23 cellular contexts compared by ENCODE assay signal in the genomic region with DNA sequence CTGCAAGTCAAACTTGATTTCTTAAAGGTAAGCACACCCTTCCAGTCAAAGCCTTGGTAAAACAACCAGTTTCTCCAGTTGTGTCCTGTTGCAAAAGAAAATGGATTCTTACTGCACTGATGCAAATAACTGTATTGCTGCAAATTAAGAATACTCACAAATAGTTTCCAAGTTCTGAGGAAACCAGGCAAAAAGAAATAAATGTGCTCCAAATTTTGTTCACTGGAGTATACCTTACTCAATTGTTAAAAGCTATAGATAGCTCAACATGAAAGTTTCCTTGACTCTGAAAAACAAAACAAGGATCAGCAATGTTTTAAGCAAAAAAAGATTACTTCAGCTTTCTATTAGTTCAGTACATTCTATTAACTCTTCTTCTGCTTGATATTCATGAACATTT.
DNase-seq lines count a peak whose midpoint lies in the region; ATAC-seq and TF ChIP-seq lines count a peak whose summit lies in the region.
"Had no signal": no experiment of that assay in that cellular context is flagged by ENCODE, and none has a peak within 500 bp of the region (broad histone marks: within the 10 kb centered on the region; RNA-seq: fewer than 3 reads in every experiment).

No MANE protein-coding gene starts in this region.

- in situ Hi-C loops in Caki2 (cut with HindIII; ENCODE audit: low pct_unique_long_range_greater_than_20kb, low sequenced_read_pairs), result no loop called here

- no peaks in the 10 kb centered on the region for H3K36me3 Mint-ChIP-seq in activated T-helper 17 cell treated with anti-CD3 and anti-CD28 coated beads, Interleukin-2, amount 50 U/mL, for 72 hours (ENCODE audit: low read depth)

- TF ChIP-seq CTCF in epithelial cell of esophagus (IDR thresholded peaks at IDR 0.05; ENCODE audit: insufficient read depth, low read depth, low read length, missing control alignments), result no peak

- H3K4me1 Mint-ChIP-seq in activated T-helper 17 cell treated with anti-CD3 and anti-CD28 coated beads, Interleukin-2, amount 50 U/mL, for 72 hours, result peaks cover 10% of the 10 kb centered on the region
- H3K4me1 Mint-ChIP-seq: B cell, GM23338, IgD-negative memory B cell had no signal

- no peak overlapping the region for H3K4me3 ChIP-seq in epithelial cell of esophagus (ENCODE audit: low read length)
- H3K4me3 ChIP-seq: GM12878, GM23338 had no signal

- no peaks in the 10 kb centered on the region for H3K27me3 Mint-ChIP-seq in activated T-helper 17 cell treated with anti-CD3 and anti-CD28 coated beads, Interleukin-2, amount 50 U/mL, for 72 hours
- H3K27me3 Mint-ChIP-seq: IgD-negative memory B cell had no signal

- peak; percentile 2 for DNase-seq in Caki2 (ENCODE audit: low read depth)
- DNase-seq in DMS114 treated with DMSO at 0.1 percent for 48 hours (lab: John Stamatoyannopoulos, UW; ENCODE audit: unreplicated experiment), result peak; percentile 6
- DNase-seq in SK-N-DZ (ENCODE audit: low spot score), result peak; percentile 8
- peak; percentile 36 for DNase-seq in epithelial cell of esophagus (ENCODE audit: low read depth)
- no peak for DNase-seq in GDM1 (lab: John Stamatoyannopoulos, UW)
- no peak for DNase-seq in left colon
- DNase-seq: CD8-positive, alpha-beta T cell; DMS 273 treated with DMSO at 0.1 percent for 48 hours; H9; NCI-H1105; NCI-H146; NCI-H1930; NCI-H2107; NCI-H446 treated with DMSO at 0.1 percent for 48 hours; NCI-H526; NCI-H82; NK-92 treated with Interleukin-12 subunit alpha and Interleukin-12 subunit beta, amount 100 ng/mL, for 24 hours; SHP77 had no signal

- no peaks in the 10 kb centered on the region for H3K9me3 Mint-ChIP-seq in activated T-helper 17 cell treated with anti-CD3 and anti-CD28 coated beads, Interleukin-2, amount 50 U/mL, for 72 hours

- intact Hi-C loops in left colon (cut with DNase I, micrococcal nuclease), result no loop called here

- no peak overlapping the region for H3K4me3 Mint-ChIP-seq in activated T-helper 17 cell treated with anti-CD3 and anti-CD28 coated beads, Interleukin-2, amount 50 U/mL, for 72 hours
- H3K4me3 Mint-ChIP-seq: B cell; CD8-positive, alpha-beta T cell; GM23338; H9; IgD-negative memory B cell had no signal

- no peak overlapping the region for H3K27ac Mint-ChIP-seq in activated T-helper 17 cell treated with anti-CD3 and anti-CD28 coated beads, Interleukin-2, amount 50 U/mL, for 72 hours
- H3K27ac Mint-ChIP-seq: B cell; CD8-positive, alpha-beta T cell; GM23338; H9; IgD-negative memory B cell had no signal

- no peak for ATAC-seq in left colon
- no peak for ATAC-seq in activated T-helper 17 cell treated with anti-CD3 and anti-CD28 coated beads, Interleukin-2, amount 50 U/mL, for 72 hours (replicated peaks)
- ATAC-seq: CD8-positive, alpha-beta T cell; GM12878; GM23338 had no signal

Comparison
In these comparisons a context has a peak if more than half of its experiments do, and no peak if none do; other contexts are left out.
1. DNase-seq: peak in Caki2 (single experiment), DMS114 treated with DMSO at 0.1 percent for 48 hours (single experiment), SK-N-DZ (single experiment) and epithelial cell of esophagus (single experiment); none in GDM1 (single experiment) and left colon (0 of 2).